Comparison of ENCODE assay signal across 32 cellular contexts in genomic region chr3:174276826-174277225, GRCh38.
"Had no signal": no experiment of that assay in that cellular context is flagged by ENCODE, and none has a peak within 500 bp of the region (broad histone marks: within the 10 kb centered on the region; RNA-seq: fewer than 3 reads in every experiment).

No MANE protein-coding gene starts in this region.

- H2AFZ ChIP-seq: hepatocyte had no signal

- H3K9me3 ChIP-seq: body of pancreas, esophagus squamous epithelium, gastroesophageal sphincter, heart right ventricle had no signal

- H3K36me3 ChIP-seq: esophagus squamous epithelium, heart right ventricle had no signal

- H3K9me3 Mint-ChIP-seq: activated CD4-positive, alpha-beta T cell treated with anti-CD3 and anti-CD28 coated beads, Interleukin-2, amount 10 ng/mL, durations not matched to agents 24 days and 14 days; activated T-helper 1 cell treated with anti-CD3 and anti-CD28 coated beads, Interleukin-12 subunit alpha, Interleukin-12 subunit beta, Interleukin-2, Interleukin-4 antibody, amounts not matched to agents 30 ng/mL and 10 ng/mL and 1 ng/mL, durations not matched to agents 14 hours and 24 hours and 36 hours had no signal

- DNase-seq: activated CD4-positive, alpha-beta memory T cell treated with anti-CD3 and anti-CD28 coated beads for 36 hours; activated CD4-positive, alpha-beta T cell treated with anti-CD3 and anti-CD28 coated beads for 36 hours; activated CD4-positive, alpha-beta T cell treated with anti-CD3 and anti-CD28 coated beads, Interleukin-2, amount 10 ng/mL, durations not matched to agents 24 days and 14 days; activated CD4-positive, CD25-positive, alpha-beta regulatory T cell; activated CD4-positive, CD25-positive, alpha-beta regulatory T cell treated with anti-CD3 and anti-CD28 coated beads, Interleukin-2, amount 50 U/mL, for 72 hours; activated CD8-positive, alpha-beta memory T cell treated with anti-CD3 and anti-CD28 coated beads, Interleukin-2, amount 10 ng/mL, durations not matched to agents 7 days and 5 days; activated CD8-positive, alpha-beta memory T cell treated with anti-CD3 and anti-CD28 coated beads, Interleukin-2, amount 50 U/mL, for 4 hours; activated CD8-positive, alpha-beta T cell treated with anti-CD3 and anti-CD28 coated beads, Interleukin-2, amount 10 ng/mL, durations not matched to agents 7 days and 5 days; activated gamma-delta T cell; activated naive CD4-positive, alpha-beta T cell; activated naive CD4-positive, alpha-beta T cell treated with anti-CD3 and anti-CD28 coated beads, Interleukin-2, amount 50 U/mL, for 16 hours; activated T-cell treated with anti-CD3 and anti-CD28 coated beads, Interleukin-2, amount 50 U/mL, for 1 hour; activated T-cell treated with anti-CD3 and anti-CD28 coated beads, Interleukin-2, amount 50 U/mL, for 48 hours; amniotic stem cell; anterior cingulate cortex; body of pancreas; caudate nucleus; cortex of kidney; dermis blood vessel endothelial cell; effector CD8-positive, alpha-beta T cell; esophagus squamous epithelium; foreskin melanocyte; heart right ventricle; T-helper 2 cell had no signal

- H3K4me1 ChIP-seq: body of pancreas, esophagus squamous epithelium, gastroesophageal sphincter, heart right ventricle had no signal

- FAIRE-seq: colon, endothelial cell of umbilical vein had no signal

- H3K4me3 Mint-ChIP-seq: activated CD4-positive, alpha-beta memory T cell treated with anti-CD3 and anti-CD28 coated beads for 36 hours; activated CD4-positive, alpha-beta T cell treated with anti-CD3 and anti-CD28 coated beads for 36 hours; activated CD4-positive, alpha-beta T cell treated with anti-CD3 and anti-CD28 coated beads, Interleukin-2, amount 10 ng/mL, durations not matched to agents 24 days and 14 days; activated CD8-positive, alpha-beta memory T cell treated with anti-CD3 and anti-CD28 coated beads, Interleukin-2, amount 10 ng/mL, durations not matched to agents 7 days and 5 days; activated CD8-positive, alpha-beta T cell treated with anti-CD3 and anti-CD28 coated beads, Interleukin-2, amount 10 ng/mL, durations not matched to agents 7 days and 5 days; activated naive CD8-positive, alpha-beta T cell; activated T-helper 1 cell treated with anti-CD3 and anti-CD28 coated beads, Interleukin-12 subunit alpha, Interleukin-12 subunit beta, Interleukin-2, Interleukin-4 antibody, amounts not matched to agents 30 ng/mL and 10 ng/mL and 1 ng/mL, durations not matched to agents 14 hours and 24 hours and 36 hours had no signal

- H3K4me3 ChIP-seq: body of pancreas, esophagus squamous epithelium, gastroesophageal sphincter, heart right ventricle, hepatocyte had no signal

- H3K4me1 Mint-ChIP-seq: activated CD4-positive, alpha-beta T cell treated with anti-CD3 and anti-CD28 coated beads for 36 hours; activated CD4-positive, alpha-beta T cell treated with anti-CD3 and anti-CD28 coated beads, Interleukin-2, amount 10 ng/mL, durations not matched to agents 24 days and 14 days; activated CD8-positive, alpha-beta memory T cell treated with anti-CD3 and anti-CD28 coated beads, Interleukin-2, amount 10 ng/mL, durations not matched to agents 7 days and 5 days had no signal

- H3K4me2 ChIP-seq: hepatocyte had no signal

- H3K27ac Mint-ChIP-seq: activated CD4-positive, alpha-beta memory T cell treated with anti-CD3 and anti-CD28 coated beads for 36 hours; activated CD4-positive, alpha-beta T cell treated with anti-CD3 and anti-CD28 coated beads for 36 hours; activated CD4-positive, alpha-beta T cell treated with anti-CD3 and anti-CD28 coated beads, Interleukin-2, amount 10 ng/mL, durations not matched to agents 24 days and 14 days; activated CD8-positive, alpha-beta memory T cell treated with anti-CD3 and anti-CD28 coated beads, Interleukin-2, amount 10 ng/mL, durations not matched to agents 7 days and 5 days; activated CD8-positive, alpha-beta T cell treated with anti-CD3 and anti-CD28 coated beads, Interleukin-2, amount 10 ng/mL, durations not matched to agents 7 days and 5 days; activated naive CD8-positive, alpha-beta T cell; activated T-helper 1 cell treated with anti-CD3 and anti-CD28 coated beads, Interleukin-12 subunit alpha, Interleukin-12 subunit beta, Interleukin-2, Interleukin-4 antibody, amounts not matched to agents 30 ng/mL and 10 ng/mL and 1 ng/mL, durations not matched to agents 14 hours and 24 hours and 36 hours; activated T-helper 2 cell treated with anti-CD3 and anti-CD28 coated beads, Interferon-gamma antibody, Interleukin-2, Interleukin-4, amounts not matched to agents 10 μg/mL and 5 μg/mL and 100 μg/mL, durations not matched to agents 14 hours and 24 hours and 36 hours had no signal

- H3K36me3 Mint-ChIP-seq: activated CD4-positive, alpha-beta memory T cell treated with anti-CD3 and anti-CD28 coated beads for 36 hours; activated CD8-positive, alpha-beta memory T cell treated with anti-CD3 and anti-CD28 coated beads, Interleukin-2, amount 10 ng/mL, durations not matched to agents 7 days and 5 days; activated naive CD8-positive, alpha-beta T cell had no signal

- H3K79me2 ChIP-seq: hepatocyte had no signal

- H3K27me3 ChIP-seq: body of pancreas, esophagus squamous epithelium, gastroesophageal sphincter, heart right ventricle, hepatocyte had no signal

- ATAC-seq: activated CD4-positive, alpha-beta T cell treated with anti-CD3 and anti-CD28 coated beads for 36 hours; activated CD8-positive, alpha-beta memory T cell treated with anti-CD3 and anti-CD28 coated beads, Interleukin-2, amount 10 ng/mL, durations not matched to agents 7 days and 5 days; activated CD8-positive, alpha-beta T cell treated with anti-CD3 and anti-CD28 coated beads, Interleukin-2, amount 10 ng/mL, durations not matched to agents 7 days and 5 days; body of pancreas; gastroesophageal sphincter; heart right ventricle had no signal

- H3K27me3 Mint-ChIP-seq: activated CD4-positive, alpha-beta memory T cell treated with anti-CD3 and anti-CD28 coated beads for 36 hours; activated CD4-positive, alpha-beta T cell treated with anti-CD3 and anti-CD28 coated beads for 36 hours; activated CD4-positive, alpha-beta T cell treated with anti-CD3 and anti-CD28 coated beads, Interleukin-2, amount 10 ng/mL, durations not matched to agents 24 days and 14 days; activated CD8-positive, alpha-beta memory T cell treated with anti-CD3 and anti-CD28 coated beads, Interleukin-2, amount 10 ng/mL, durations not matched to agents 7 days and 5 days; activated naive CD8-positive, alpha-beta T cell had no signal

- H3K27ac ChIP-seq: body of pancreas, epithelial cell of prostate, esophagus squamous epithelium, gastroesophageal sphincter, heart right ventricle, hepatocyte had no signal
